Comparison of ENCODE assay signal across 11 cellular contexts in genomic region chr12:113531073-113531472, GRCh38. TPM values are rescaled to one million over a fixed set of nuclear protein-coding genes. Genes with fewer than 3 reads are reported as not detected.
"Had no signal": no experiment of that assay in that cellular context is flagged by ENCODE, and none has a peak within 500 bp of the region (broad histone marks: within the 10 kb centered on the region; RNA-seq: fewer than 3 reads in every experiment).

No MANE protein-coding gene starts in this region.

RNA-seq across cellular contexts. Expression of gene LHX5, which starts 59.4 kb away (rescaled TPM):
- total RNA-seq: subcutaneous adipose tissue, suprapubic skin, thoracic aorta, tibial nerve, transverse colon, upper lobe of left lung, upper lobe of right lung, ureter, urinary bladder, uterus, vagina had no signal
- polyA plus RNA-seq: urinary bladder had no signal
